In the genomic region with DNA sequence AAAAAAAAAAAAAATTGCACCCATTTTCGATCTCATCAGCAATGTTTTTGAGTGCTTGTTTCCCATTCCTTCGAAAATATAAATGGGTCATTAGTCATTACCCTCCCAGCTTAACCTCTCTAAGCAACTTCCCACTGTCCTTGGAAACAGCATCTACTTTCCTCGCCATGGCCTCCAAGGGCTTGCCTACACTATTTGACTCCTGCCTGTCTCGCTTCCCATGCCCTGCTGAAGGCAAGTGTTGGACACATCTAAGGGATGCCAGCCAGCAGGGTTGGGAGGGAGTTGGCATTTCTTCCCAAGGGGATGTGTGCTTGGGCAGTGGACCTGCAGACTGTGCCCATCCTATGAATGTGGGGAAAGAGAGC, we compare ENCODE assay signal across 11 cellular contexts. TPM values are rescaled to one million over a fixed set of nuclear protein-coding genes. Genes with fewer than 3 reads are reported as not detected.
DNase-seq lines count a peak whose midpoint lies in the region; ATAC-seq and TF ChIP-seq lines count a peak whose summit lies in the region.
"Had no signal": no experiment of that assay in that cellular context is flagged by ENCODE, and none has a peak within 500 bp of the region (broad histone marks: within the 10 kb centered on the region; RNA-seq: fewer than 3 reads in every experiment).

No MANE protein-coding gene starts in this region.

- no peak for TF ChIP-seq RAD21 in SK-N-SH (IDR thresholded peaks at IDR 0.05; ENCODE audit: low read length)

- no peaks in the 10 kb centered on the region for H3K9me2 ChIP-seq in SK-N-SH

- no peak overlapping the region for H3K27ac ChIP-seq in heart right ventricle
- H3K27ac ChIP-seq in right atrium auricular region = no peak overlapping the region
- H3K27ac ChIP-seq in SK-N-SH (ENCODE audit: low read depth in 2 of 2, low read length in 1 of 2) = no peak overlapping the region
- no peak overlapping the region for H3K27ac ChIP-seq in left lung
- H3K27ac ChIP-seq in upper lobe of right lung = no peak overlapping the region

- H3K9me3 ChIP-seq in heart right ventricle (no peaks in the 10 kb centered on the region), right atrium auricular region (no peaks in the 10 kb centered on the region), SK-N-SH (no peaks in the 10 kb centered on the region), left lung (no peaks in the 10 kb centered on the region), upper lobe of right lung (no peaks in the 10 kb centered on the region)

- intact Hi-C loops in heart right ventricle (cut with DNase I) (loop anchor here in 9 of 10 donors (1.0 to 5.0 kb wide), 4 partner anchors 151 to 156 kb away; no protein-coding TSS in a partner anchor), left lung (cut with DNase I) (loop anchor here in 1 of 2 donors (5.0 kb wide), 1 partner anchor 156 kb away; no protein-coding TSS in a partner anchor), upper lobe of right lung (cut with DNase I) (loop anchor here (5.0 kb wide), 1 partner anchor 156 kb away; no protein-coding TSS in a partner anchor)

- ATAC-seq in heart right ventricle (peak in 6 of 8 donors; percentile 15 to 50 (median 30)), left lung (peak; percentile 11), upper lobe of right lung (peak; percentile 32)

- peak overlapping the region; percentile 46; the same call in 1 of the 2 replicates for H3K4me2 ChIP-seq in SK-N-SH

- no peaks in the 10 kb centered on the region for H4K20me1 ChIP-seq in SK-N-SH (ENCODE audit: insufficient read depth)

- DNase-seq in heart right ventricle (no peak), right atrium auricular region (ENCODE audit: low spot score) (no peak), SK-N-SH (no peak), left lung (no peak), upper lobe of right lung (no peak), Ammon's horn (ENCODE audit: low spot score) (no peak), NCI-H2081 treated with DMSO at 0.1 percent for 48 hours (lab: John Stamatoyannopoulos, UW) (no peak), NCI-H774 (lab: John Stamatoyannopoulos, UW) (no peak)
- DNase-seq: GOT3 had no signal

- POLR2A ChIA-PET in SK-N-SH (lab: Yijun Ruan, JAX) = interaction anchor here (1.5 kb wide), 2 partner anchors 48 to 154 kb away, joined by 4 to 13 read pairs; no protein-coding TSS in a partner anchor

- H3K79me2 ChIP-seq in SK-N-SH (ENCODE audit: insufficient read depth) = no peaks in the 10 kb centered on the region

- no peak overlapping the region for H3K9ac ChIP-seq in SK-N-SH

- no peaks in the 10 kb centered on the region for H3F3A ChIP-seq in SK-N-SH (replicated peaks; ENCODE audit: insufficient read depth)

- H2AFZ ChIP-seq in SK-N-SH (ENCODE audit: low read depth) = peak overlapping the region; percentile 32; the same call in 1 of the 2 replicates

- H3K4me1 ChIP-seq in heart right ventricle = peaks cover 0 to 26% (median 6%) of the 10 kb centered on the region in 9 donors
- peaks cover 0 to 10% of the 10 kb centered on the region in 2 donors for H3K4me1 ChIP-seq in right atrium auricular region
- peaks cover 3 to 6% of the 10 kb centered on the region in 2 experiments; a peak in 1 of 4 replicates for H3K4me1 ChIP-seq in SK-N-SH (ENCODE audit: control insufficient read depth in 1 of 2, insufficient read depth in 2 of 2, low read depth in 1 of 2, low read length in 1 of 2)
- H3K4me1 ChIP-seq in left lung = peaks cover 0 to 29% of the 10 kb centered on the region in 2 donors
- peaks cover 11% of the 10 kb centered on the region for H3K4me1 ChIP-seq in upper lobe of right lung

- H3K27me3 ChIP-seq in heart right ventricle (no peaks in the 10 kb centered on the region), right atrium auricular region (no peaks in the 10 kb centered on the region), SK-N-SH (ENCODE audit: insufficient read depth) (no peaks in the 10 kb centered on the region), left lung (no peaks in the 10 kb centered on the region), upper lobe of right lung (no peaks in the 10 kb centered on the region)

- CTCF ChIA-PET in SK-N-SH (lab: Yijun Ruan, JAX) = interaction anchor here (0.7 to 9.0 kb wide), 39 partner anchors 9 to 397 kb away, joined by 3 to 305 read pairs (median 7); a partner anchor contains a TSS

- TF ChIP-seq CTCF in heart right ventricle (IDR thresholded peaks at IDR 0.05) (no peak), right atrium auricular region (IDR thresholded peaks at IDR 0.05) (no peak), SK-N-SH (IDR thresholded peaks at IDR 0.05) (no peak), left lung (IDR thresholded peaks at IDR 0.05) (no peak), upper lobe of right lung (IDR thresholded peaks at IDR 0.05) (no peak)

- H3K36me3 ChIP-seq in heart right ventricle (no peaks in the 10 kb centered on the region), right atrium auricular region (no peaks in the 10 kb centered on the region), SK-N-SH (replicated peaks in 1 of 2; ENCODE audit: control insufficient read depth in 1 of 2, insufficient read depth in 2 of 2, low read length in 1 of 2) (no peaks in the 10 kb centered on the region), left lung (no peaks in the 10 kb centered on the region), upper lobe of right lung (no peaks in the 10 kb centered on the region)

- no peak overlapping the region for H3K4me3 ChIP-seq in heart right ventricle
- H3K4me3 ChIP-seq in right atrium auricular region = no peak overlapping the region
- no peak overlapping the region for H3K4me3 ChIP-seq in SK-N-SH (ENCODE audit: low read depth in 2 of 2, low read length in 1 of 2)
- H3K4me3 ChIP-seq in left lung = no peak overlapping the region
- no peak overlapping the region for H3K4me3 ChIP-seq in upper lobe of right lung

- no peak for TF ChIP-seq EP300 in SK-N-SH (IDR thresholded peaks at IDR 0.05; ENCODE audit: borderline replicate concordance in 1 of 2, low read depth in 1 of 2, low read length in 1 of 2)

- 40% methylated on average over 4 of the region's 4 CpGs for WGBS in heart right ventricle, 2 donors
- 18% methylated on average over 4 of the region's 4 CpGs for whole genome bisulfite sequencing in SK-N-SH (ENCODE audit: low lambda C conversion rate)

TF ChIP-seq in SK-N-SH, 30 proteins besides CTCF, POLR2A, EP300 and RAD21 (continues in another document):
- TF ChIP-seq FOSL2 (IDR thresholded peaks at IDR 0.05; ENCODE audit: borderline replicate concordance, low read depth) = no peak
- no peak for TF ChIP-seq GATA2 (CRISPR knock-in tag; IDR thresholded peaks at IDR 0.05)
- no peak for TF ChIP-seq NFIC (IDR thresholded peaks at IDR 0.05; ENCODE audit: borderline replicate concordance)
- no peak for TF ChIP-seq CHD2 (IDR thresholded peaks at IDR 0.05; ENCODE audit: low read length, partially characterized antibody)
- no peak for TF ChIP-seq SMC3 (IDR thresholded peaks at IDR 0.05; ENCODE audit: low read depth, low read length)
- no peak for TF ChIP-seq SIN3A (IDR thresholded peaks at IDR 0.05; ENCODE audit: borderline replicate concordance, low read depth, low read length)
- TF ChIP-seq GABPA (IDR thresholded peaks at IDR 0.05; ENCODE audit: low read depth) = no peak
- TF ChIP-seq ELF1 (IDR thresholded peaks at IDR 0.05) = no peak
- TF ChIP-seq, protein P1, sequence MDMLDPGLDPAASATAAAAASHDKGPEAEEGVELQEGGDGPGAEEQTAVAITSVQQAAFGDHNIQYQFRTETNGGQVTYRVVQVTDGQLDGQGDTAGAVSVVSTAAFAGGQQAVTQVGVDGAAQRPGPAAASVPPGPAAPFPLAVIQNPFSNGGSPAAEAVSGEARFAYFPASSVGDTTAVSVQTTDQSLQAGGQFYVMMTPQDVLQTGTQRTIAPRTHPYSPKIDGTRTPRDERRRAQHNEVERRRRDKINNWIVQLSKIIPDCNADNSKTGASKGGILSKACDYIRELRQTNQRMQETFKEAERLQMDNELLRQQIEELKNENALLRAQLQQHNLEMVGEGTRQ (IDR thresholded peaks at IDR 0.05; ENCODE audit: borderline replicate concordance, low read depth, low read length) = no peak
- TF ChIP-seq, protein P2, sequence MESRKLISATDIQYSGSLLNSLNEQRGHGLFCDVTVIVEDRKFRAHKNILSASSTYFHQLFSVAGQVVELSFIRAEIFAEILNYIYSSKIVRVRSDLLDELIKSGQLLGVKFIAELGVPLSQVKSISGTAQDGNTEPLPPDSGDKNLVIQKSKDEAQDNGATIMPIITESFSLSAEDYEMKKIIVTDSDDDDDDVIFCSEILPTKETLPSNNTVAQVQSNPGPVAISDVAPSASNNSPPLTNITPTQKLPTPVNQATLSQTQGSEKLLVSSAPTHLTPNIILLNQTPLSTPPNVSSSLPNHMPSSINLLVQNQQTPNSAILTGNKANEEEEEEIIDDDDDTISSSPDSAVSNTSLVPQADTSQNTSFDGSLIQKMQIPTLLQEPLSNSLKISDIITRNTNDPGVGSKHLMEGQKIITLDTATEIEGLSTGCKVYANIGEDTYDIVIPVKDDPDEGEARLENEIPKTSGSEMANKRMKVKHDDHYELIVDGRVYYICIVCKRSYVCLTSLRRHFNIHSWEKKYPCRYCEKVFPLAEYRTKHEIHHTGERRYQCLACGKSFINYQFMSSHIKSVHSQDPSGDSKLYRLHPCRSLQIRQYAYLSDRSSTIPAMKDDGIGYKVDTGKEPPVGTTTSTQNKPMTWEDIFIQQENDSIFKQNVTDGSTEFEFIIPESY (IDR thresholded peaks at IDR 0.05; ENCODE audit: borderline replicate concordance, low read depth) = no peak
- no peak for TF ChIP-seq YY1 (IDR thresholded peaks at IDR 0.05; ENCODE audit: low read depth)

RNA-seq across cellular contexts. Expression of a gene that starts 12.7 kb away (rescaled TPM):
- total RNA-seq in heart right ventricle = 10 to 100 TPM; 20.8 to 39.7 (median 27.4) TPM
- polyA plus RNA-seq in heart right ventricle = 10 to 100 TPM; 28.9 to 48.1 TPM
- total RNA-seq in right atrium auricular region = 10 to 100 TPM; 43.5 to 60.0 TPM
- 68.8 and 77.6 TPM in 2 replicates for polyA plus RNA-seq in SK-N-SH (2012; rRNA removed)
- 29.3 and 44.2 TPM in 2 replicates for polyA plus RNA-seq in SK-N-SH (2012; cell fraction: cytosol; rRNA removed)
- polyA plus RNA-seq in SK-N-SH (2012; cell fraction: nucleus; rRNA removed) = 71.0 and 91.8 TPM in 2 replicates
- total RNA-seq in left lung = 10 to 100 TPM; 62.4 to 69.0 TPM
- 68.6 TPM for total RNA-seq in upper lobe of right lung

RNA-seq across cellular contexts. Expression of a gene that starts 48.8 kb away (rescaled TPM):
- total RNA-seq in heart right ventricle (100 to 1,000 TPM in 1 of 10 donors, 10 to 100 TPM in 9; 37.3 to 203 (median 59.3) TPM), right atrium auricular region (10 to 100 TPM; 53.4 to 85.3 TPM), left lung (100 to 1,000 TPM; 206 to 210 TPM), upper lobe of right lung (232 TPM)
- polyA plus RNA-seq in heart right ventricle (100 to 1,000 TPM; 104 to 185 TPM), SK-N-SH (2012; rRNA removed) (55.8 and 68.7 TPM in 2 replicates)
- polyA plus RNA-seq in SK-N-SH (2012; cell fraction: cytosol; rRNA removed) = 22.1 and 32.8 TPM in 2 replicates
- polyA plus RNA-seq in SK-N-SH (2012; cell fraction: nucleus; rRNA removed) = 129 and 157 TPM in 2 replicates

RNA-seq across cellular contexts. Expression of a gene that starts 52.5 kb away (rescaled TPM):
- total RNA-seq in heart right ventricle (1 to 10 TPM in 2 of 10 donors, under 1 TPM in 3, not detected in 5; 0.46 to 1.9 (median 0.72) TPM), right atrium auricular region (not detected), left lung (1 to 10 TPM; 1.7 to 3.3 TPM), upper lobe of right lung (4.8 TPM)
- polyA plus RNA-seq in heart right ventricle (under 1 TPM in 1 of 2 donors, not detected in 1; 0.13 TPM), SK-N-SH (2012; rRNA removed) (not detected in 2 replicates)
- not detected in 2 replicates for polyA plus RNA-seq in SK-N-SH (2012; cell fraction: cytosol; rRNA removed)
- not detected in 2 replicates for polyA plus RNA-seq in SK-N-SH (2012; cell fraction: nucleus; rRNA removed)
- total RNA-seq: bronchial epithelial cell, posterior vena cava had no signal
